ENCODE assay signal across 17 cellular contexts in genomic region chr11:46778416-46778815, GRCh38. TPM values are rescaled to one million over a fixed set of nuclear protein-coding genes. Genes with fewer than 3 reads are reported as not detected.
DNase-seq lines count a peak whose midpoint lies in the region; ATAC-seq, FAIRE-seq and TF ChIP-seq lines count a peak whose summit lies in the region.
"Had no signal": no experiment of that assay in that cellular context is flagged by ENCODE, and none has a peak within 500 bp of the region (broad histone marks: within the 10 kb centered on the region; RNA-seq: fewer than 3 reads in every experiment).

No MANE protein-coding gene starts in this region.

- DNase-seq in Caco-2 = peak; percentile 53 to 60
- DNase-seq in HT-29 (ENCODE audit: low spot score) = peak; percentile 43
- no peak for DNase-seq in Panc1 (ENCODE audit: low read depth, low spot score)
- DNase-seq in small intestine = peak; percentile 17
- no peak for DNase-seq in SHP77 (lab: John Stamatoyannopoulos, UW)
- no peak for DNase-seq in smooth muscle cell (lab: John Stamatoyannopoulos, UW; ENCODE audit: unreplicated experiment)
- DNase-seq: AML-193; Calu3; CD4-positive, alpha-beta T cell; H9 had no signal

- H3K4me2 ChIP-seq in smooth muscle cell = no peak overlapping the region
- H3K4me2 ChIP-seq: A549, KMS-11 had no signal

- H3K79me2 ChIP-seq in smooth muscle cell (ENCODE audit: low read depth) = no peaks in the 10 kb centered on the region

- H3K4me3 ChIP-seq in Caco-2 (ENCODE audit: low read depth, low read length) (no peak overlapping the region), Panc1 (ENCODE audit: low read depth in 2 of 2, low read length in 2 of 2) (no peak overlapping the region), small intestine (ENCODE audit: low read depth in 1 of 2, low read length in 2 of 2) (no peak overlapping the region), smooth muscle cell (no peak overlapping the region)
- H3K4me3 ChIP-seq: A549 had no signal

- H3K27me3 Mint-ChIP-seq in Caco-2 (ENCODE audit: insufficient read depth, unreplicated experiment) = no peaks in the 10 kb centered on the region
- H3K27me3 Mint-ChIP-seq: CD4-positive, alpha-beta T cell had no signal

- no peak for TF ChIP-seq CTCF in Caco-2 (IDR thresholded peaks at IDR 0.05; ENCODE audit: insufficient read depth in 1 of 2, low read depth in 1 of 2, low read length in 1 of 2, severe bottlenecking in 1 of 2, unreplicated experiment in 1 of 2)
- no peak for TF ChIP-seq CTCF in Panc1 (IDR thresholded peaks at IDR 0.05)
- no peak for TF ChIP-seq CTCF in smooth muscle cell (IDR thresholded peaks at IDR 0.05; ENCODE audit: borderline replicate concordance, insufficient read depth, poor library complexity, severe bottlenecking)

- no peak overlapping the region for H2AFZ ChIP-seq in smooth muscle cell (ENCODE audit: low read depth)

- H3K36me3 ChIP-seq in Caco-2 (ENCODE audit: control insufficient read depth, insufficient read depth, low read length) = peaks cover 12% of the 10 kb centered on the region
- peaks cover 47% of the 10 kb centered on the region for H3K36me3 ChIP-seq in Panc1 (ENCODE audit: control insufficient read depth, insufficient read depth, low read length)
- peaks cover 7 to 12% of the 10 kb centered on the region in 2 donors for H3K36me3 ChIP-seq in small intestine (ENCODE audit: control insufficient read depth in 2 of 2, insufficient read depth in 2 of 2, low read length in 2 of 2)
- peaks cover 30% of the 10 kb centered on the region for H3K36me3 ChIP-seq in smooth muscle cell (ENCODE audit: low read depth)

- in situ Hi-C loops in Panc1 (cut with HindIII; ENCODE audit: low pct_unique_long_range_greater_than_20kb, low sequenced_read_pairs) = no loop called here

- no peaks in the 10 kb centered on the region for H4K20me1 ChIP-seq in smooth muscle cell (ENCODE audit: low read depth)

- ATAC-seq in Panc1 = peak; percentile 42; the same call in 1 of the 2 replicates
- no peak for ATAC-seq in GM18870 (IDR thresholded peaks at IDR 0.05; ENCODE audit: unreplicated experiment)

- H3K4me1 ChIP-seq in Caco-2 (peaks cover 22% of the 10 kb centered on the region), Panc1 (ENCODE audit: control insufficient read depth, insufficient read depth, low read length) (no peaks in the 10 kb centered on the region), small intestine (ENCODE audit: control insufficient read depth in 2 of 2, insufficient read depth in 1 of 2, low read depth in 1 of 2, low read length in 1 of 2) (no peaks in the 10 kb centered on the region), smooth muscle cell (ENCODE audit: low read depth) (no peaks in the 10 kb centered on the region)

- H3K9me3 Mint-ChIP-seq in Caco-2 (ENCODE audit: unreplicated experiment) = no peaks in the 10 kb centered on the region
- H3K9me3 Mint-ChIP-seq: CD4-positive, alpha-beta T cell; H9 had no signal

- intact Hi-C loops in Caco-2 (cut with micrococcal nuclease; ENCODE audit: unreplicated experiment) = no loop called here
- intact Hi-C loops in Panc1 (cut with micrococcal nuclease; ENCODE audit: unreplicated experiment) = no loop called here

- POLR2A ChIA-PET in Caco-2 (lab: Charles Lee) = no interaction called here
- POLR2A ChIA-PET in Panc1 (lab: Charles Lee) = no interaction called here

- CTCF ChIA-PET in Caco-2 (lab: Charles Lee) = no interaction called here
- CTCF ChIA-PET in Panc1 (lab: Charles Lee) = no interaction called here

- H3K4me3 Mint-ChIP-seq in Caco-2 (ENCODE audit: unreplicated experiment) = no peak overlapping the region
- H3K4me3 Mint-ChIP-seq: CD4-positive, alpha-beta T cell; H9 had no signal

- no peaks in the 10 kb centered on the region for H3K9me3 ChIP-seq in Caco-2
- H3K9me3 ChIP-seq in Panc1 (ENCODE audit: control insufficient read depth, insufficient read depth, low read depth, low read length) = no peaks in the 10 kb centered on the region
- H3K9me3 ChIP-seq in small intestine (ENCODE audit: control insufficient read depth, low read depth) = no peaks in the 10 kb centered on the region
- no peaks in the 10 kb centered on the region for H3K9me3 ChIP-seq in smooth muscle cell (replicated peaks; ENCODE audit: low read depth)
- H3K9me3 ChIP-seq: A549 had no signal

- H3K4me1 Mint-ChIP-seq in Caco-2 (ENCODE audit: low read depth, unreplicated experiment) = peaks cover 22% of the 10 kb centered on the region
- H3K4me1 Mint-ChIP-seq: H9 had no signal

- H3F3A ChIP-seq in smooth muscle cell (ENCODE audit: low read depth) = no peaks in the 10 kb centered on the region

- no peak overlapping the region for H3K27ac ChIP-seq in Panc1 (ENCODE audit: low read length)
- no peak overlapping the region for H3K27ac ChIP-seq in small intestine (ENCODE audit: low read depth in 1 of 2, low read length in 1 of 2)
- H3K27ac ChIP-seq in smooth muscle cell (ENCODE audit: low read depth) = no peak overlapping the region
- H3K27ac ChIP-seq: A549, C4-2B, KMS-11 had no signal

- no peak for FAIRE-seq in small intestine (lab: Jason Lieb, UNC)
- FAIRE-seq: G401.6, GM12891, H1 had no signal

- no peak overlapping the region for H3K9ac ChIP-seq in smooth muscle cell (ENCODE audit: low read depth)
- H3K9ac ChIP-seq: KMS-11 had no signal

- no TSS peak for BruUV-seq in Caco-2 (replicated peaks; lab: Mats Ljungman, UMichigan)
- BruUV-seq in Panc1 (replicated peaks; lab: Mats Ljungman, UMichigan) = no TSS peak

- peaks cover 91% of the 10 kb centered on the region for H3K36me3 Mint-ChIP-seq in Caco-2 (ENCODE audit: insufficient read depth, unreplicated experiment)

- H3K27me3 ChIP-seq in Caco-2 (replicated peaks; ENCODE audit: control insufficient read depth, insufficient read depth, low read length) (no peaks in the 10 kb centered on the region), Panc1 (ENCODE audit: control insufficient read depth, insufficient read depth, low read length) (no peaks in the 10 kb centered on the region), small intestine (ENCODE audit: control insufficient read depth in 2 of 2, insufficient read depth in 2 of 2, low read length in 2 of 2) (no peaks in the 10 kb centered on the region), smooth muscle cell (ENCODE audit: low read depth) (no peaks in the 10 kb centered on the region)

- WGBS in small intestine, 3 donors = 96 to 98% (median 98%) methylated on average over 4 of the region's 4 CpGs
- 93% methylated on average over 4 of the region's 4 CpGs for whole genome bisulfite sequencing in smooth muscle cell (ENCODE audit: low lambda C conversion rate)

- H3K27ac Mint-ChIP-seq in Caco-2 (ENCODE audit: unreplicated experiment) = peak overlapping the region; percentile 72
- H3K27ac Mint-ChIP-seq: CD4-positive, alpha-beta T cell had no signal

RNA-seq across cellular contexts. Expression of gene F2, which starts 59.4 kb away (rescaled TPM):
- 51.8 and 60.0 TPM in 2 replicates for total RNA-seq in Caco-2 (2022)
- 0.38 and 1.7 TPM in 2 replicates for total RNA-seq in HT-29 (2014; rRNA removed; shearing (Covaris generic))
- 0.64 TPM for total RNA-seq in Panc1 (2021; ENCODE audit: unreplicated experiment)
- polyA plus RNA-seq in Panc1 (2012; ENCODE audit: insufficient read length) = 0.12 TPM
- under 1 TPM in 1 of 3 donors, not detected in 2; 0.09 TPM for polyA plus RNA-seq in small intestine
- total RNA-seq in smooth muscle cell = 0.27 TPM in 1 of 2 replicates, not detected in the other
- 0.21 TPM in 1 of 2 replicates, not detected in the other for polyA plus RNA-seq in smooth muscle cell
- total RNA-seq: Calu3; CD4-positive, alpha-beta T cell; H1; H9 had no signal

Comparison
In these comparisons a context has a peak if more than half of its experiments do, and no peak if none do; other contexts are left out.
1. DNase-seq: peak in Caco-2 (2 of 2), HT-29 (single experiment) and small intestine (single experiment); none in Panc1 (single experiment), SHP77 (0 of 2) and smooth muscle cell (single experiment).
2. RNA of gene F2, which starts 59.4 kb away (total RNA-seq): 51.8 to 60.0 TPM in Caco-2; 0.64 TPM in Panc1 (single experiment), 0.38 to 1.7 TPM in HT-29 and 0.27 TPM in smooth muscle cell; every median in the first group is over 10 times any median in the second.